ENCODE assay signal across 28 cellular contexts in the genomic region with DNA sequence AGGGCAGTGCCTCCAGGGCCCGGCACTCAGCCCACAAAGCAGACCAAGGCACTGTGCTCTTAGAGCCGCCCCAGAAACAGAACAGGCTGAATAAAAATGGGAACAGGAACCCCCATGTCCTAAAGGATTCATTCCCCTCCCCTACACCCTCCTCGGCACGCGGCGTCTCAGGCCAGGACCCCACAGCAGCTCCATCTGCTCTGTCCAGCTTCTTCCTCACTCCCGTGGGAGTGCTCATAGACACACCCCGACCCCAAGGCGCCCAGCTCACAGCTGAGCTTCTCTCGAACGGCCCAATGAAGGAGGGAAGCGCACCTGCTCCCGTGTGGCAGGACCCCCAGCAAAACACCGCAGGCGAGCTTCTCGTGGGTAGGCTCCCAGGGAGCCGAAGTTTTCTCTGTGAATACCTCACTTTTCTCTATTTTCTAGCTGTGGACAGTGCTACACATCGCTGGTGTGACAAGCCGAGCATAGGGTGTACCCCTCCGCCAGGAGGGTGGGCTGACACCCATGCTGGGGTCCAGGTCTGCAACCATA. TPM values are rescaled to one million over a fixed set of nuclear protein-coding genes. Genes with fewer than 3 reads are reported as not detected.
"Had no signal": no experiment of that assay in that cellular context is flagged by ENCODE, and none has a peak within 500 bp of the region (broad histone marks: within the 10 kb centered on the region; RNA-seq: fewer than 3 reads in every experiment).

No MANE protein-coding gene starts in this region.

- H3K27ac ChIP-seq: left ventricle myocardium inferior, pancreas, prostate gland, sigmoid colon, spleen, suprapubic skin, thoracic aorta, tibial artery, upper lobe of right lung had no signal

- ATAC-seq: natural killer cell; pancreas; right cardiac atrium; stimulated activated effector memory CD8-positive, alpha-beta T cell treated with anti-CD3 and anti-CD28 coated beads, Interleukin-12 subunit alpha, Interleukin-12 subunit beta, amount 100 ng/mL, for 72 hours; upper lobe of right lung had no signal

- H3K4me1 Mint-ChIP-seq: mesothelial cell of epicardium; naive B cell; natural killer cell; stimulated activated effector memory CD8-positive, alpha-beta T cell treated with anti-CD3 and anti-CD28 coated beads, Interleukin-12 subunit alpha, Interleukin-12 subunit beta, amount 100 ng/mL, for 72 hours had no signal

- H3K27me3 ChIP-seq: pancreas had no signal

- H3K4me1 ChIP-seq: left ventricle myocardium inferior, pancreas, prostate gland, sigmoid colon, spleen, suprapubic skin, tibial artery, upper lobe of right lung had no signal

- H3K27ac Mint-ChIP-seq: mesothelial cell of epicardium; naive B cell; natural killer cell; nephron progenitor cell; stimulated activated effector memory CD8-positive, alpha-beta T cell treated with anti-CD3 and anti-CD28 coated beads, Interleukin-12 subunit alpha, Interleukin-12 subunit beta, amount 100 ng/mL, for 72 hours; stimulated activated naive CD8-positive, alpha-beta T cell treated with anti-CD3 and anti-CD28 coated beads, Interleukin-15, Interleukin-2, amounts not matched to agents 100 ng/mL and 50 ng/mL, for 24 hours had no signal

- H3K27me3 Mint-ChIP-seq: stimulated activated naive CD8-positive, alpha-beta T cell treated with anti-CD3 and anti-CD28 coated beads, Interleukin-15, Interleukin-2, amounts not matched to agents 100 ng/mL and 50 ng/mL, for 24 hours had no signal

- H3K4me3 Mint-ChIP-seq: mesothelial cell of epicardium; naive B cell; natural killer cell; nephron progenitor cell; stimulated activated effector memory CD8-positive, alpha-beta T cell treated with anti-CD3 and anti-CD28 coated beads, Interleukin-12 subunit alpha, Interleukin-12 subunit beta, amount 100 ng/mL, for 72 hours; stimulated activated naive CD8-positive, alpha-beta T cell treated with anti-CD3 and anti-CD28 coated beads, Interleukin-15, Interleukin-2, amounts not matched to agents 100 ng/mL and 50 ng/mL, for 24 hours had no signal

- H3K4me3 ChIP-seq: left ventricle myocardium inferior, lung, pancreas, prostate gland, sigmoid colon, spleen, suprapubic skin, thoracic aorta, tibial artery, upper lobe of right lung had no signal

- H3K36me3 ChIP-seq: left ventricle myocardium inferior, pancreas, prostate gland, sigmoid colon, spleen, suprapubic skin, thoracic aorta, tibial artery, upper lobe of right lung had no signal

- H3K9me3 ChIP-seq: left ventricle myocardium inferior, pancreas, prostate gland, sigmoid colon, spleen, suprapubic skin, thoracic aorta, tibial artery, upper lobe of right lung had no signal

- H3K9me3 Mint-ChIP-seq: mesothelial cell of epicardium; naive B cell; natural killer cell; nephron progenitor cell; stimulated activated effector memory CD8-positive, alpha-beta T cell treated with anti-CD3 and anti-CD28 coated beads, Interleukin-12 subunit alpha, Interleukin-12 subunit beta, amount 100 ng/mL, for 72 hours; stimulated activated naive CD8-positive, alpha-beta T cell treated with anti-CD3 and anti-CD28 coated beads, Interleukin-15, Interleukin-2, amounts not matched to agents 100 ng/mL and 50 ng/mL, for 24 hours had no signal

- H3K36me3 Mint-ChIP-seq: mesothelial cell of epicardium; naive B cell; natural killer cell; stimulated activated effector memory CD8-positive, alpha-beta T cell treated with anti-CD3 and anti-CD28 coated beads, Interleukin-12 subunit alpha, Interleukin-12 subunit beta, amount 100 ng/mL, for 72 hours had no signal

- DNase-seq: hippocampal formation; left ventricle myocardium inferior; mesendoderm; naive B cell; natural killer cell; nephron progenitor cell; nucleus accumbens; retina; sigmoid colon; small intestine; spleen; stimulated activated CD4-positive, alpha-beta T cell treated with anti-CD3 and anti-CD28 coated beads, Interleukin-4, amount 100 ng/mL, for 24 hours; stimulated activated naive CD4-positive, alpha-beta T cell; tibial artery; trophoblast cell; upper lobe of right lung had no signal

RNA-seq across cellular contexts. Expression of a gene that starts 42.9 kb away (rescaled TPM):
- total RNA-seq: left ventricle myocardium inferior, osteoblast, right cardiac atrium, sigmoid colon, subcutaneous adipose tissue, thoracic aorta had no signal

RNA-seq across cellular contexts. Expression of a gene that starts 56.1 kb away (rescaled TPM):
- total RNA-seq: left ventricle myocardium inferior, lung, mesothelial cell of epicardium, mononuclear cell, osteoblast, pancreas, right cardiac atrium, sigmoid colon, spleen, subcutaneous adipose tissue, thoracic aorta, upper lobe of right lung had no signal
